Comparison of ENCODE assay signal across 17 cellular contexts in genomic region chr1:111704776-111705175, GRCh38. TPM values are rescaled to one million over a fixed set of nuclear protein-coding genes. Genes with fewer than 3 reads are reported as not detected.
DNase-seq lines count a peak whose midpoint lies in the region; ATAC-seq, FAIRE-seq and TF ChIP-seq lines count a peak whose summit lies in the region.
"Had no signal": no experiment of that assay in that cellular context is flagged by ENCODE, and none has a peak within 500 bp of the region (broad histone marks: within the 10 kb centered on the region; RNA-seq: fewer than 3 reads in every experiment).

No MANE protein-coding gene starts in this region.

- H3K27ac Mint-ChIP-seq in Caco-2 (ENCODE audit: unreplicated experiment) (no peak overlapping the region), astrocyte (ENCODE audit: unreplicated experiment) (no peak overlapping the region)

- no peak overlapping the region for H3K4me2 ChIP-seq in astrocyte (ENCODE audit: low read length)

- H3K27me3 Mint-ChIP-seq in Caco-2 (ENCODE audit: insufficient read depth, unreplicated experiment) (no peaks in the 10 kb centered on the region), astrocyte (ENCODE audit: low read depth, unreplicated experiment) (no peaks in the 10 kb centered on the region)

- H3K4me1 ChIP-seq in Caco-2 (peaks cover 6% of the 10 kb centered on the region), astrocyte (ENCODE audit: insufficient read depth, low read length) (peaks cover 7% of the 10 kb centered on the region), lower lobe of right lung (peaks cover 17% of the 10 kb centered on the region)
- H3K4me1 ChIP-seq: SJCRH30 had no signal

- no peaks in the 10 kb centered on the region for H3K79me2 ChIP-seq in astrocyte (ENCODE audit: insufficient read depth, low read length)

- peak; percentile 73 to 76 for ATAC-seq in lower lobe of right lung
- ATAC-seq: right cardiac atrium had no signal

- CTCF ChIA-PET in Caco-2 (lab: Charles Lee): interaction anchor here (1.3 kb wide), 1 partner anchor 223 kb away, joined by 3 read pairs; no protein-coding TSS in a partner anchor

- H3K4me1 Mint-ChIP-seq in Caco-2 (ENCODE audit: low read depth, unreplicated experiment) (peaks cover 5% of the 10 kb centered on the region), astrocyte (ENCODE audit: low read depth, unreplicated experiment) (peaks cover 5% of the 10 kb centered on the region)

- H3K36me3 Mint-ChIP-seq in Caco-2 (ENCODE audit: insufficient read depth, unreplicated experiment) (peaks cover 57% of the 10 kb centered on the region), astrocyte (ENCODE audit: low read depth, unreplicated experiment) (peaks cover 2% of the 10 kb centered on the region)

- POLR2A ChIA-PET in Caco-2 (lab: Charles Lee): no interaction called here

- intact Hi-C loops in Caco-2 (cut with micrococcal nuclease; ENCODE audit: unreplicated experiment) (no loop called here), lower lobe of right lung (cut with DNase I) (no loop called here)

- H2AFZ ChIP-seq in astrocyte (ENCODE audit: low read depth, low read length): no peak overlapping the region

- H3K36me3 ChIP-seq in Caco-2 (ENCODE audit: control insufficient read depth, insufficient read depth, low read length) (no peaks in the 10 kb centered on the region), astrocyte (ENCODE audit: insufficient read depth, low read length) (peaks cover 28% of the 10 kb centered on the region), lower lobe of right lung (peaks cover 98% of the 10 kb centered on the region)

- DNase-seq in Caco-2 (peak; percentile 50 to 54), LNCaP clone FGC (ENCODE audit: low read depth) (peak; percentile 52), astrocyte (ENCODE audit: low read depth) (peak; percentile 15), lower lobe of right lung (no peak), SKM-1 treated with dmso at 0.1 percent for 144 hours (lab: John Stamatoyannopoulos, UW; ENCODE audit: unreplicated experiment) (no peak), HuH-7 (ENCODE audit: low spot score) (no peak), NCI-H510A treated with DMSO at 0.1 percent for 48 hours (lab: John Stamatoyannopoulos, UW) (no peak)
- DNase-seq in stimulated activated CD4-positive, alpha-beta T cell treated with anti-CD3 and anti-CD28 coated beads, Interleukin-2, amount 100 ng/mL, for 48 hours: no peak
- DNase-seq: activated CD4-positive, alpha-beta T cell treated with anti-CD3 and anti-CD28 coated beads, Interleukin-2, amount 50 U/mL, for 4 hours; EL; glutamatergic neuron; NCI-H1417; NCI-H2227 treated with DMSO at 0.1 percent for 48 hours; right cardiac atrium; SJCRH30; substantia nigra; T-helper 9 cell had no signal

- no peaks in the 10 kb centered on the region for H4K20me1 ChIP-seq in astrocyte (ENCODE audit: insufficient read depth, low read length)

- H3K9me3 ChIP-seq in Caco-2: no peaks in the 10 kb centered on the region
- H3K9me3 ChIP-seq in astrocyte (ENCODE audit: insufficient read depth, low read depth, low read length): no peaks in the 10 kb centered on the region
- no peaks in the 10 kb centered on the region for H3K9me3 ChIP-seq in lower lobe of right lung
- H3K9me3 ChIP-seq: SJCRH30 had no signal

- TF ChIP-seq CTCF in Caco-2 (IDR thresholded peaks at IDR 0.05; ENCODE audit: insufficient read depth in 1 of 2, low read depth in 1 of 2, low read length in 1 of 2, severe bottlenecking in 1 of 2, unreplicated experiment in 1 of 2) (no peak), LNCaP clone FGC (IDR thresholded peaks at IDR 0.05; ENCODE audit: control insufficient read depth, extremely low read depth, insufficient read depth) (no peak), astrocyte (IDR thresholded peaks at IDR 0.05; ENCODE audit: insufficient read depth, low read depth, low read length) (no peak), lower lobe of right lung (IDR thresholded peaks at IDR 0.05) (no peak)

- H3K4me3 ChIP-seq in Caco-2 (ENCODE audit: low read depth, low read length) (no peak overlapping the region), LNCaP clone FGC (ENCODE audit: low read depth, low read length) (no peak overlapping the region), astrocyte (ENCODE audit: insufficient read depth, low read depth, low read length) (no peak overlapping the region), lower lobe of right lung (no peak overlapping the region)
- H3K4me3 ChIP-seq: SJCRH30 had no signal

- H3K27ac ChIP-seq in astrocyte (ENCODE audit: low read depth, low read length) (no peak overlapping the region), lower lobe of right lung (no peak overlapping the region)
- H3K27ac ChIP-seq: SJCRH30 had no signal

- BruUV-seq in Caco-2 (replicated peaks; lab: Mats Ljungman, UMichigan): no TSS peak

- H3K9me3 Mint-ChIP-seq in Caco-2 (ENCODE audit: unreplicated experiment) (no peaks in the 10 kb centered on the region), astrocyte (ENCODE audit: unreplicated experiment) (no peaks in the 10 kb centered on the region)

- H3K4me3 Mint-ChIP-seq in Caco-2 (ENCODE audit: unreplicated experiment) (no peak overlapping the region), astrocyte (ENCODE audit: unreplicated experiment) (no peak overlapping the region)

- H3K9ac ChIP-seq in astrocyte (ENCODE audit: low read length): no peak overlapping the region

- H3K27me3 ChIP-seq in Caco-2 (replicated peaks; ENCODE audit: control insufficient read depth, insufficient read depth, low read length): no peaks in the 10 kb centered on the region
- no peaks in the 10 kb centered on the region for H3K27me3 ChIP-seq in astrocyte (ENCODE audit: insufficient read depth, low read length)
- no peaks in the 10 kb centered on the region for H3K27me3 ChIP-seq in lower lobe of right lung (ENCODE audit: low read depth)
- H3K27me3 ChIP-seq: SJCRH30 had no signal

- FAIRE-seq in astrocyte (lab: Jason Lieb, UNC): no peak

RNA-seq across cellular contexts. Expression of gene INKA2, which starts 34.4 kb away (rescaled TPM):
- total RNA-seq in Caco-2 (2022) (5.8 and 8.5 TPM in 2 replicates), astrocyte (7.3 and 12.6 TPM in 2 replicates), lower lobe of right lung (14.7 TPM)

RNA-seq across cellular contexts. Expression of gene DDX20, which starts 50.9 kb away (rescaled TPM):
- 10.4 and 11.6 TPM in 2 replicates for total RNA-seq in Caco-2 (2022)
- 13.1 and 15.4 TPM in 2 replicates for total RNA-seq in astrocyte
- 11.4 TPM for total RNA-seq in lower lobe of right lung

Comparison
In these comparisons a context has a peak if more than half of its experiments do, and no peak if none do; other contexts are left out.
1. DNase-seq: peak in Caco-2 (2 of 2), LNCaP clone FGC (single experiment) and astrocyte (single experiment); none in lower lobe of right lung (single experiment), stimulated activated CD4-positive, alpha-beta T cell treated with anti-CD3 and anti-CD28 coated beads, Interleukin-2, amount 100 ng/mL, for 48 hours (0 of 2), SKM-1 treated with dmso at 0.1 percent for 144 hours (single experiment), HuH-7 (single experiment) and NCI-H510A treated with DMSO at 0.1 percent for 48 hours (single experiment).